8 cellular contexts compared by ENCODE assay signal in genomic region chr9:122821278-122821952, GRCh38. TPM values are rescaled to one million over a fixed set of nuclear protein-coding genes. Genes with fewer than 3 reads are reported as not detected.
A peak's percentile ranks its signal among the peaks of the same experiment; 100 is the strongest.
DNase-seq lines count a peak whose midpoint lies in the region; ATAC-seq and TF ChIP-seq lines count a peak whose summit lies in the region.

No MANE protein-coding gene starts in this region.

- H3K36me3 ChIP-seq in Loucy (ENCODE audit: insufficient read depth, low read length), result peaks cover 38% of the 10 kb centered on the region
- peaks cover 17% of the 10 kb centered on the region for H3K36me3 ChIP-seq in effector memory CD4-positive, alpha-beta T cell (ENCODE audit: control insufficient read depth, insufficient read depth, low read length)
- H3K36me3 ChIP-seq in mucosa of stomach (ENCODE audit: control insufficient read depth, insufficient read depth, low read length), result peaks cover 7% of the 10 kb centered on the region
- peaks cover 10% of the 10 kb centered on the region for H3K36me3 ChIP-seq in neural progenitor cell

- H3K4me1 ChIP-seq in Loucy (ENCODE audit: insufficient read depth, low read length, poor library complexity, severe bottlenecking) (peaks cover 58% of the 10 kb centered on the region), mucosa of stomach (ENCODE audit: control insufficient read depth, insufficient read depth, low read length) (peaks cover 5% of the 10 kb centered on the region), neural progenitor cell (no peaks in the 10 kb centered on the region)
- peaks cover 11% of the 10 kb centered on the region for H3K4me1 ChIP-seq in effector memory CD4-positive, alpha-beta T cell (ENCODE audit: control insufficient read depth, insufficient read depth, low read length, poor library complexity, severe bottlenecking)

- peak; percentile 33 for DNase-seq in Ammon's horn (ENCODE audit: low spot score)
- no peak for DNase-seq in effector memory CD4-positive, alpha-beta T cell
- no peak for DNase-seq in neural progenitor cell (ENCODE audit: low spot score)
- no peak for DNase-seq in retina

- no peak overlapping the region for H3K27ac Mint-ChIP-seq in neural progenitor cell

- TF ChIP-seq CTCF in Loucy (conservative IDR thresholded peaks at IDR 0.05; ENCODE audit: low read length) (no peak), neural progenitor cell (IDR thresholded peaks at IDR 0.05) (no peak)

- no peaks in the 10 kb centered on the region for H3K27me3 Mint-ChIP-seq in neural progenitor cell (ENCODE audit: insufficient read depth, low read depth)

- H3K9me2 ChIP-seq in Loucy (replicated peaks; ENCODE audit: low read depth, low read length), result no peaks in the 10 kb centered on the region

- H4K20me1 ChIP-seq in Loucy (ENCODE audit: insufficient read depth, low read length, poor library complexity, severe bottlenecking), result peaks cover 51% of the 10 kb centered on the region
- H4K20me1 ChIP-seq in neural progenitor cell (ENCODE audit: low read depth), result peaks cover 46% of the 10 kb centered on the region

- H2AFZ ChIP-seq in Loucy (ENCODE audit: low read length), result no peak overlapping the region
- H2AFZ ChIP-seq in neural progenitor cell (replicated peaks), result no peak overlapping the region

- peaks cover 17% of the 10 kb centered on the region; the same call in 1 of the 2 replicates for H3F3A ChIP-seq in Loucy (ENCODE audit: low read depth)
- no peaks in the 10 kb centered on the region for H3F3A ChIP-seq in neural progenitor cell (ENCODE audit: low read depth)

- H3K4me3 ChIP-seq in Loucy (ENCODE audit: low read length, poor library complexity, severe bottlenecking) (peak overlapping the region; percentile 52), mucosa of stomach (ENCODE audit: low read length) (no peak overlapping the region), neural progenitor cell (no peak overlapping the region)
- H3K4me3 ChIP-seq in effector memory CD4-positive, alpha-beta T cell (ENCODE audit: insufficient read depth, low read depth, low read length, poor library complexity, severe bottlenecking), result no peak overlapping the region

- H3K27ac ChIP-seq in effector memory CD4-positive, alpha-beta T cell (ENCODE audit: insufficient read depth, low read length, poor library complexity, severe bottlenecking), result peak overlapping the region; percentile 46
- H3K27ac ChIP-seq in neural progenitor cell, result no peak overlapping the region

- no peak for ATAC-seq in GM19351 (IDR thresholded peaks at IDR 0.05; ENCODE audit: unreplicated experiment)
- no peak for ATAC-seq in GM18907 (IDR thresholded peaks at IDR 0.05; ENCODE audit: unreplicated experiment)

- peaks cover 25% of the 10 kb centered on the region for H3K36me3 Mint-ChIP-seq in neural progenitor cell

- H3K9me3 ChIP-seq in Loucy (ENCODE audit: insufficient read depth, low read depth, low read length), result no peaks in the 10 kb centered on the region
- H3K9me3 ChIP-seq in effector memory CD4-positive, alpha-beta T cell (ENCODE audit: control insufficient read depth, low read length), result no peaks in the 10 kb centered on the region
- no peaks in the 10 kb centered on the region for H3K9me3 ChIP-seq in mucosa of stomach (ENCODE audit: control insufficient read depth, low read length)
- no peaks in the 10 kb centered on the region for H3K9me3 ChIP-seq in neural progenitor cell (ENCODE audit: low read depth)

- H3K9me3 Mint-ChIP-seq in neural progenitor cell, result no peaks in the 10 kb centered on the region

- H3K4me1 Mint-ChIP-seq in neural progenitor cell, result no peaks in the 10 kb centered on the region

- H3K4me3 Mint-ChIP-seq in neural progenitor cell, result no peak overlapping the region

- H3K79me2 ChIP-seq in Loucy (ENCODE audit: insufficient read depth, low read length) (peaks cover 88% of the 10 kb centered on the region), neural progenitor cell (ENCODE audit: low read depth) (peaks cover 32% of the 10 kb centered on the region)

- H3K27me3 ChIP-seq in Loucy (ENCODE audit: insufficient read depth, low read length, poor library complexity, severe bottlenecking) (no peaks in the 10 kb centered on the region), mucosa of stomach (ENCODE audit: control insufficient read depth, insufficient read depth, low read length) (no peaks in the 10 kb centered on the region), neural progenitor cell (no peaks in the 10 kb centered on the region)
- H3K27me3 ChIP-seq in effector memory CD4-positive, alpha-beta T cell (replicated peaks; ENCODE audit: control insufficient read depth, insufficient read depth, low read length, poor library complexity, severe bottlenecking), result no peaks in the 10 kb centered on the region

- H3K9ac ChIP-seq in Loucy (ENCODE audit: low read depth, low read length, poor library complexity, severe bottlenecking) (peak overlapping the region; percentile 33), mucosa of stomach (ENCODE audit: low read length) (peak overlapping the region; percentile 12), neural progenitor cell (no peak overlapping the region)

- peak overlapping the region; percentile 71 for H3K4me2 ChIP-seq in Loucy (ENCODE audit: low read depth, low read length, poor library complexity, severe bottlenecking)
- no peak overlapping the region for H3K4me2 ChIP-seq in neural progenitor cell

RNA-seq across cellular contexts. Expression of gene PDCL, which starts 7.0 kb away (rescaled TPM):
- 43.4 and 55.2 TPM in 2 replicates for total RNA-seq in neural progenitor cell (ENCODE audit: low replicate concordance)

RNA-seq across cellular contexts. Expression of gene OR1K1, which starts 21.5 kb away (rescaled TPM):
- not detected in 2 replicates for total RNA-seq in neural progenitor cell (ENCODE audit: low replicate concordance)

RNA-seq across cellular contexts. Expression of gene OR5C1, which starts 32.7 kb away (rescaled TPM):
- not detected in 2 replicates for total RNA-seq in neural progenitor cell (ENCODE audit: low replicate concordance)
